8 cellular contexts compared by ENCODE assay signal in the genomic region with DNA sequence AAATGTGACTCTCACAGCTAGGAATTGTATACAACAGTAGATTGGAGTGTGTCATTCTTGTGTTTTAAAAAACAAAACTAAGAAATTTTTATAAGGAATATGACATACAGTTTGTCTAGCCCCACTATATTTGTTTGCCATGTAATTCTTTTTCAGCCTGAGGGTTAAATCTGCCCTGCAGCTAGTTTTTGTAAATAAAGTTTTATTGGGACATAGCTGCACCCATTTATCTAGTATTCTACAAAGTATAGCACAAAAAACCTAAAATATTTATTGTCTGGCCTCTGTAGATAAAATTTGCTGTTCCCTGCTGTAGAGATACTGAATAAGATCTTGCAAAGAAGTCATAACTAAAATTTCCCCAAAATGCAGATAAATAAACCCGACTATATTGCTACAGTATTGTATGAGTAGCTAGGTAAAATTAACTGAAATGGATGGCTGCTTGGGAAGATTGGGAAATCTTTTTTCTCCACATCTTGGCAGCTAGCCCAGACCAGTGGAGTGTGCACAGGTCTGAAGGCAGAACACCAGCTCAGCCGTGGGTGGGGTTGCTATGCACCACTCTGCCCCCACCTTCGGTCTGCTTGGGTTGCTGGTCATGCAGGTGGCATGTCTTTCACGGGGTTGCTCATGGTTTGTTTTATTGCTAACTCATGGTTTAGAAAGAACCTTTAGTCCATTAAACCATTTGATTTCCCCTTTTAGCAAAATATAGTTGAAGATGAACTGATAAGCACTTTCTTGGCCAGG.
DNase-seq lines count a peak whose midpoint lies in the region; ATAC-seq and TF ChIP-seq lines count a peak whose summit lies in the region.

No MANE protein-coding gene starts in this region.

- peaks cover 7% of the 10 kb centered on the region for H3K36me3 ChIP-seq in thymus (ENCODE audit: control insufficient read depth, insufficient read depth)

- no peak overlapping the region for H3K4me3 ChIP-seq in thymus (ENCODE audit: low read length)

- H3K27me3 ChIP-seq in thymus (ENCODE audit: control insufficient read depth, insufficient read depth), result no peaks in the 10 kb centered on the region

- ATAC-seq in GM21390 (IDR thresholded peaks at IDR 0.05; ENCODE audit: unreplicated experiment) (peak; percentile 44), GM18870 (IDR thresholded peaks at IDR 0.05; ENCODE audit: unreplicated experiment) (no peak)

- H3K4me1 ChIP-seq in thymus (ENCODE audit: control insufficient read depth, insufficient read depth, low read length), result no peaks in the 10 kb centered on the region

- DNase-seq in NCI-H1694 treated with DMSO at 0.1 percent for 48 hours (lab: John Stamatoyannopoulos, UW) (peak; percentile 7), iPS-NIHi11 (ENCODE audit: low spot score) (peak; percentile 50), cortex of kidney (lab: John Stamatoyannopoulos, UW) (no peak)

- WGBS in adipose tissue, 3 donors, result 16 to 24% (median 21%) methylated on average over 4 of the region's 4 CpGs
- 22% methylated on average over 4 of the region's 4 CpGs for WGBS in thymus

- 0 out of 2 replicates have a peak overlapping the region, but pooled peaks have one; percentile 19 for H3K27ac ChIP-seq in C4-2B
- peak overlapping the region; percentile 29 for H3K27ac ChIP-seq in adipose tissue (ENCODE audit: low read depth, low read length)
- H3K27ac ChIP-seq in thymus (ENCODE audit: low read depth), result peak overlapping the region; percentile 42

- no peak for TF ChIP-seq CTCF in C4-2B (conservative IDR thresholded peaks at IDR 0.05)

- H3K9me3 ChIP-seq in thymus (ENCODE audit: control insufficient read depth), result no peaks in the 10 kb centered on the region
